Comparison of ENCODE assay signal across 27 cellular contexts in the genomic region with DNA sequence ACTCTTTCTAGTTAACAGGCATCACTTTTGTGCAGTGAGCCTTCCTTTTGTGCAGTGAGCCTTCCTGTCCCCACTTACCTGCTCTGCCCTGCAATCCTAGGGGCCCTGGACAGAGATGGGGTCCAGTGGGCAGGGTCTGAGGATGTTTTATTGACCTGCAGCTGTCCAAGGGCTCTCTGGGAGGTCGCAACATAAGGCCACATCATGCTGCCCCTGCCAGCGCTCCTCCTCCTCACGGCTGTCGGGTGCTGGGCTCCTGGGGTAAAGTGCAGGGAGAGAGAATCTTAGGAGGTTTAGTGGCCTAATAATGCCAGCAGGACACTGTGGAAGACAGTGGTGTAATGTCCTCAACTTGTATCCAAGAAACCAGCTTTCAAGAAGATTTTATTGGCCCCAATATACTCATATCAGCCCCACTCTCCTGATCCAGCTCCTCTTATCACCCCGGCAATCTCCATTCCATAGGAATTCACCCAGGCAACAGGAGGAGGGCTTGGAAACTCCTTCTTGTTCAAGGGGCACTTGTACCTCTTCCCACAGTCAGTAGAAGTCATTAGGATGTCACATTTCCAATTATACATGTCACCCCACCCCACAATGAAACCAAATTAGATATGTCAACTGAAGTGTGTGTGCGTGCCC. TPM values are rescaled to one million over a fixed set of nuclear protein-coding genes. Genes with fewer than 3 reads are reported as not detected.
"Had no signal": no experiment of that assay in that cellular context is flagged by ENCODE, and none has a peak within 500 bp of the region (broad histone marks: within the 10 kb centered on the region; RNA-seq: fewer than 3 reads in every experiment).

No MANE protein-coding gene starts in this region.

- H3K4me3 ChIP-seq: esophagus squamous epithelium, gastrocnemius medialis, heart right ventricle, left lung, lower lobe of right lung, mucosa of descending colon had no signal

- H3K4me1 ChIP-seq: esophagus squamous epithelium, heart right ventricle, left lung, lower lobe of right lung had no signal

- H3K9me3 Mint-ChIP-seq: dendritic cell treated with granulocyte-macrophage colony-stimulating factor and Interleukin-4, amounts not matched to agents 40 ng/mL and 50 ng/mL, for 4 days; mesothelial cell of epicardium had no signal

- H3K27ac ChIP-seq: esophagus squamous epithelium, gastrocnemius medialis, heart right ventricle, left lung, lower lobe of right lung had no signal

- H3K4me3 Mint-ChIP-seq: dendritic cell treated with granulocyte-macrophage colony-stimulating factor and Interleukin-4, amounts not matched to agents 40 ng/mL and 50 ng/mL, for 4 days; mesothelial cell of epicardium; naive B cell had no signal

- H3K4me1 Mint-ChIP-seq: mesothelial cell of epicardium, naive B cell had no signal

- H3K36me3 Mint-ChIP-seq: mesothelial cell of epicardium, naive B cell had no signal

- DNase-seq: cortex of kidney; effector CD8-positive, alpha-beta T cell; esophagus squamous epithelium; foreskin fibroblast; foreskin melanocyte; gastrocnemius medialis; glutamatergic neuron; head of caudate nucleus; heart right ventricle; hippocampal formation; left cardiac atrium; left lung; left ventricle myocardium superior; lower lobe of right lung; mesenchymal stem cell; mucosa of descending colon; naive B cell had no signal

- H3K36me3 ChIP-seq: esophagus squamous epithelium, gastrocnemius medialis, heart right ventricle, left lung, lower lobe of right lung had no signal

- H3K9me3 ChIP-seq: esophagus squamous epithelium, gastrocnemius medialis, heart right ventricle, left lung, lower lobe of right lung, mucosa of descending colon had no signal

- H3K27me3 ChIP-seq: gastrocnemius medialis, heart right ventricle had no signal

- H3K27ac Mint-ChIP-seq: dendritic cell treated with granulocyte-macrophage colony-stimulating factor and Interleukin-4, amounts not matched to agents 40 ng/mL and 50 ng/mL, for 4 days; mesothelial cell of epicardium had no signal

RNA-seq across cellular contexts. Expression of a gene that starts 41.9 kb away (rescaled TPM):
- total RNA-seq: dermis microvascular lymphatic vessel endothelial cell, endothelial cell of umbilical vein, epithelial cell of proximal tubule, esophagus squamous epithelium, glomerular endothelial cell, kidney epithelial cell, left lung, lower leg skin, lower lobe of right lung, lung microvascular endothelial cell, mesenteric fat pad, mesothelial cell of epicardium, mucosa of descending colon had no signal
